ENCODE assay signal across 2 cellular contexts in genomic region chr10:45954367-45954766, GRCh38. TPM values are rescaled to one million over a fixed set of nuclear protein-coding genes. Genes with fewer than 3 reads are reported as not detected.
DNase-seq lines count a peak whose midpoint lies in the region; ATAC-seq and TF ChIP-seq lines count a peak whose summit lies in the region.
"Not testable (repeated sequence)": the region's sequence is repeated elsewhere in the genome, so short reads cannot be mapped to it uniquely, and the experiment has no call there.

No MANE protein-coding gene starts in this region.

- not testable (repeated sequence) for TF ChIP-seq CTCF in mucosa of descending colon (IDR thresholded peaks at IDR 0.05)

- ATAC-seq in left colon, result peak; percentile 89
- peak; percentile 78 for ATAC-seq in mucosa of descending colon

- H3K36me3 ChIP-seq in mucosa of descending colon (ENCODE audit: low read depth), result not testable (repeated sequence)

- H3K4me1 ChIP-seq in mucosa of descending colon (ENCODE audit: low read depth), result not testable (repeated sequence)

- not testable (repeated sequence) for H3K9me3 ChIP-seq in mucosa of descending colon

- DNase-seq in left colon, result peak in 1 of 2 donors; percentile 7
- not testable (repeated sequence) for DNase-seq in mucosa of descending colon

- H3K4me3 ChIP-seq in mucosa of descending colon, result not testable (repeated sequence)

- intact Hi-C loops in left colon (cut with DNase I, micrococcal nuclease); mucosa of descending colon (cut with DNase I, micrococcal nuclease): not testable (repeated sequence)

RNA-seq across cellular contexts. Expression of gene TIMM23, which starts 17.9 kb away (rescaled TPM):
- total RNA-seq in left colon (10 to 100 TPM; 37.4 to 50.3 TPM), mucosa of descending colon (10 to 100 TPM; 39.5 to 47.9 (median 47.6) TPM)
